Comparison of ENCODE assay signal across 8 cellular contexts in genomic region chr19:48415395-48415794, GRCh38. TPM values are rescaled to one million over a fixed set of nuclear protein-coding genes. Genes with fewer than 3 reads are reported as not detected.
DNase-seq lines count a peak whose midpoint lies in the region; ATAC-seq and TF ChIP-seq lines count a peak whose summit lies in the region.

No MANE protein-coding gene starts in this region.

- CTCF ChIA-PET in CD4-positive, alpha-beta T cell (lab: Charles Lee), result interaction anchor here (1.2 to 2.7 kb wide), 2 partner anchors 24 to 74 kb away, joined by 3 to 10 read pairs; partner anchors contain the start of gene KDELR1
- CTCF ChIA-PET in activated CD4-positive, alpha-beta T cell treated with anti-CD3 and anti-CD28 coated beads for 36 hours (lab: Charles Lee), result interaction anchor here (0.7 to 1.2 kb wide), 3 partner anchors 10 to 940 kb away, joined by 3 to 4 read pairs (median 3); no protein-coding TSS in a partner anchor

- peaks cover 22% of the 10 kb centered on the region for H3K27me3 Mint-ChIP-seq in CD4-positive, alpha-beta T cell
- peaks cover 15% of the 10 kb centered on the region for H3K27me3 Mint-ChIP-seq in activated CD4-positive, alpha-beta T cell treated with anti-CD3 and anti-CD28 coated beads for 36 hours

- POLR2A ChIA-PET in CD4-positive, alpha-beta T cell (lab: Charles Lee), result interaction anchor here (0.9 to 1.3 kb wide), 3 partner anchors 16 to 94 kb away, joined by 3 to 4 read pairs (median 3); a partner anchor contains a TSS
- POLR2A ChIA-PET in activated CD4-positive, alpha-beta T cell treated with anti-CD3 and anti-CD28 coated beads for 36 hours (lab: Charles Lee), result interaction anchor here (0.6 to 1.0 kb wide), 2 partner anchors 24 to 91 kb away, joined by 3 read pairs; no protein-coding TSS in a partner anchor

- intact Hi-C loops in CD4-positive, alpha-beta T cell (cut with DNase I, micrococcal nuclease), result loop anchor here in 1 of 2 experiments (2.0 kb wide), 1 partner anchor 29 kb away; the partner anchor contains the start of gene GRWD1
- intact Hi-C loops in activated CD4-positive, alpha-beta T cell treated with anti-CD3 and anti-CD28 coated beads for 36 hours (cut with DNase I, micrococcal nuclease), result loop anchor here (1.0 to 5.0 kb wide), 7 partner anchors 16 to 94 kb away; partner anchors contain the start of genes SYNGR4 (in 2 of the 2), CYTH2 (in 1 of the 2) and TMEM143 (in 1 of the 2)

- H3K27me3 ChIP-seq in CD4-positive, alpha-beta T cell (ENCODE audit: control insufficient read depth, insufficient read depth, low read length), result no peaks in the 10 kb centered on the region

- H3K9me3 Mint-ChIP-seq in CD4-positive, alpha-beta T cell, result no peaks in the 10 kb centered on the region
- no peaks in the 10 kb centered on the region for H3K9me3 Mint-ChIP-seq in activated CD4-positive, alpha-beta T cell treated with anti-CD3 and anti-CD28 coated beads for 36 hours (ENCODE audit: low read depth)

- TF ChIP-seq CTCF in CD4-positive, alpha-beta T cell (IDR thresholded peaks at IDR 0.05), result no peak

- H3K36me3 Mint-ChIP-seq in CD4-positive, alpha-beta T cell (ENCODE audit: low read depth), result no peaks in the 10 kb centered on the region
- no peaks in the 10 kb centered on the region for H3K36me3 Mint-ChIP-seq in activated CD4-positive, alpha-beta T cell treated with anti-CD3 and anti-CD28 coated beads for 36 hours (ENCODE audit: low read depth)

- DNase-seq in CD4-positive, alpha-beta T cell, result peak; percentile 50 to 79 (median 63)
- DNase-seq in LoVo (ENCODE audit: low spot score) (peak; percentile 29), dermis blood vessel endothelial cell (peak; percentile 91), midbrain (lab: John Stamatoyannopoulos, UW) (peak; percentile 17), middle frontal gyrus (ENCODE audit: extremely low spot score, low spot score) (no peak)
- DNase-seq in activated CD4-positive, alpha-beta T cell treated with anti-CD3 and anti-CD28 coated beads for 36 hours, result peak; percentile 92
- DNase-seq in stimulated activated naive CD4-positive, alpha-beta T cell treated with Interleukin-2 at 50 U/mL for 16 hours (lab: John Stamatoyannopoulos, UW), result peak; percentile 66

- ATAC-seq in CD4-positive, alpha-beta T cell (ENCODE audit: poor library complexity), result peak; percentile 74
- ATAC-seq in activated CD4-positive, alpha-beta T cell treated with anti-CD3 and anti-CD28 coated beads for 36 hours, result peak; percentile 69
- ATAC-seq in HG03342 (IDR thresholded peaks at IDR 0.05; ENCODE audit: unreplicated experiment), result no peak

- no peaks in the 10 kb centered on the region for H3K9me3 ChIP-seq in CD4-positive, alpha-beta T cell (ENCODE audit: control insufficient read depth, low read length)

- H3K27ac ChIP-seq in CD4-positive, alpha-beta T cell (ENCODE audit: low read depth, low read length), result no peak overlapping the region

- H3K4me3 Mint-ChIP-seq in CD4-positive, alpha-beta T cell, result peak overlapping the region; percentile 34
- H3K4me3 Mint-ChIP-seq in activated CD4-positive, alpha-beta T cell treated with anti-CD3 and anti-CD28 coated beads for 36 hours, result no peak overlapping the region

- peaks cover 29% of the 10 kb centered on the region for H3K4me1 Mint-ChIP-seq in CD4-positive, alpha-beta T cell (ENCODE audit: low read depth)
- peaks cover 21% of the 10 kb centered on the region for H3K4me1 Mint-ChIP-seq in activated CD4-positive, alpha-beta T cell treated with anti-CD3 and anti-CD28 coated beads for 36 hours

- H3K27ac Mint-ChIP-seq in CD4-positive, alpha-beta T cell, result no peak overlapping the region
- no peak overlapping the region for H3K27ac Mint-ChIP-seq in activated CD4-positive, alpha-beta T cell treated with anti-CD3 and anti-CD28 coated beads for 36 hours

RNA-seq across cellular contexts. Expression of gene GRIN2D, which starts 21.9 kb away (rescaled TPM):
- total RNA-seq in CD4-positive, alpha-beta T cell, result under 1 TPM in 1 of 2 experiments, not detected in 1; 0.06 TPM
- total RNA-seq in activated CD4-positive, alpha-beta T cell treated with anti-CD3 and anti-CD28 coated beads for 36 hours, result under 1 TPM; 0.11 to 0.14 TPM
- total RNA-seq in dermis blood vessel endothelial cell, result 0.51 and 0.79 TPM in 2 replicates

RNA-seq across cellular contexts. Expression of gene KDELR1, which starts 24.0 kb away (rescaled TPM):
- total RNA-seq in CD4-positive, alpha-beta T cell, result 10 to 100 TPM; 32.2 to 39.6 TPM
- 10 to 100 TPM; 69.5 to 78.8 TPM for total RNA-seq in activated CD4-positive, alpha-beta T cell treated with anti-CD3 and anti-CD28 coated beads for 36 hours
- 37.6 and 70.8 TPM in 2 replicates for total RNA-seq in dermis blood vessel endothelial cell

RNA-seq across cellular contexts. Expression of gene GRWD1, which starts 30.4 kb away (rescaled TPM):
- total RNA-seq in CD4-positive, alpha-beta T cell, result 10 to 100 TPM; 21.4 to 21.7 TPM
- total RNA-seq in activated CD4-positive, alpha-beta T cell treated with anti-CD3 and anti-CD28 coated beads for 36 hours, result 10 to 100 TPM; 43.4 to 51.3 TPM
- 41.4 and 57.9 TPM in 2 replicates for total RNA-seq in dermis blood vessel endothelial cell

RNA-seq across cellular contexts. Expression of gene KCNJ14, which starts 40.0 kb away (rescaled TPM):
- 1 to 10 TPM; 1.7 to 2.0 TPM for total RNA-seq in CD4-positive, alpha-beta T cell
- total RNA-seq in activated CD4-positive, alpha-beta T cell treated with anti-CD3 and anti-CD28 coated beads for 36 hours, result 1 to 10 TPM in 1 of 2 experiments, under 1 TPM in 1; 0.86 to 1.1 TPM
- 0.33 and 0.51 TPM in 2 replicates for total RNA-seq in dermis blood vessel endothelial cell

RNA-seq across cellular contexts. Expression of gene SYNGR4, which starts 51.2 kb away (rescaled TPM):
- not detected for total RNA-seq in CD4-positive, alpha-beta T cell
- total RNA-seq in activated CD4-positive, alpha-beta T cell treated with anti-CD3 and anti-CD28 coated beads for 36 hours, result under 1 TPM in 1 of 2 experiments, not detected in 1; 0.25 TPM
- total RNA-seq in dermis blood vessel endothelial cell, result not detected in 2 replicates
